Comparison of ENCODE assay signal across 11 cellular contexts in the genomic region with DNA sequence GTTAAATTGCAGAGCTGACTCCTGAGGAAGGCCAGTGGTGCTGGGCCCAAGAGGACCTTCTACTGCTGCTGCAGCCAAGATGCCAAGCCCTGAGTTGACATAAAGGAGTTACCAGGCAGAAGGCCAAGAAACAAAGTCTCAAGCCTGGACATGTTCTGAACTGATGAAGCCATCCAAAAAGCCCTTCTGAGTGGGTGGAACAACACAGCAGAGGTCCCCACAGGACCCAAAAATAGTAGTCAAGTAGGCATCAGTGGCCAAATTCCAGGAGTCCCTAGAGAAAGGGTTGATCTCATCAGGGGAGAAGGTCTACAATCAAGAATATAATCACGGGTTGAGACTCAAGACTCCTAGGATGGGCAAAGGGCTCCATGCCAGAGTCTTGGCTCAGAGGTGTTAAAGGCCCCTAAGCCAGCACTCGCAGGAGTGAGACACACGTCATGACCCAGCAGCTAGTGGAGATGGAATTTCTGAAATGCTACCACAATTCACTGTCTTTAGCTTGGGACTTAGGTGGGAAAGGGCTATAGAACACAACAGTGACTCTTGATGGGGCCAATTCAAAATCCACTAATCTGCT.
A peak's percentile ranks its signal among the peaks of the same experiment; 100 is the strongest.
DNase-seq lines count a peak whose midpoint lies in the region; ATAC-seq and TF ChIP-seq lines count a peak whose summit lies in the region.
"Had no signal": no experiment of that assay in that cellular context is flagged by ENCODE, and none has a peak within 500 bp of the region (broad histone marks: within the 10 kb centered on the region; RNA-seq: fewer than 3 reads in every experiment).

No MANE protein-coding gene starts in this region.

- no peak for TF ChIP-seq CTCF in activated CD8-positive, alpha-beta T cell treated with anti-CD3 and anti-CD28 coated beads for 36 hours (IDR thresholded peaks at IDR 0.05)

- H3K9me3 Mint-ChIP-seq in activated CD8-positive, alpha-beta T cell treated with anti-CD3 and anti-CD28 coated beads for 36 hours: no peaks in the 10 kb centered on the region
- H3K9me3 Mint-ChIP-seq: GM23338 had no signal

- POLR2A ChIA-PET in activated CD8-positive, alpha-beta T cell treated with anti-CD3 and anti-CD28 coated beads for 36 hours (lab: Charles Lee): no interaction called here

- peaks cover 2% of the 10 kb centered on the region for H3K27me3 Mint-ChIP-seq in activated CD8-positive, alpha-beta T cell treated with anti-CD3 and anti-CD28 coated beads for 36 hours

- H3K27ac Mint-ChIP-seq in activated CD8-positive, alpha-beta T cell treated with anti-CD3 and anti-CD28 coated beads for 36 hours: no peak overlapping the region
- H3K27ac Mint-ChIP-seq: GM23338 had no signal

- CTCF ChIA-PET in activated CD8-positive, alpha-beta T cell treated with anti-CD3 and anti-CD28 coated beads for 36 hours (lab: Charles Lee): interaction anchor here (1.2 kb wide), 1 partner anchor 30 kb away, joined by 3 read pairs; no protein-coding TSS in a partner anchor

- ATAC-seq in esophagus mucosa (peak; percentile 74), sciatic nerve (peak; percentile 77), HG02938 (IDR thresholded peaks at IDR 0.05; ENCODE audit: unreplicated experiment) (no peak), HG03469 (IDR thresholded peaks at IDR 0.05; ENCODE audit: unreplicated experiment) (no peak)
- no peak for ATAC-seq in activated CD8-positive, alpha-beta T cell treated with anti-CD3 and anti-CD28 coated beads for 36 hours
- ATAC-seq: GM23338 had no signal

- intact Hi-C loops in sciatic nerve (cut with DNase I): no loop called here
- intact Hi-C loops in activated CD8-positive, alpha-beta T cell treated with anti-CD3 and anti-CD28 coated beads for 36 hours (cut with micrococcal nuclease): no loop called here

- peaks cover 3% of the 10 kb centered on the region for H3K4me1 Mint-ChIP-seq in activated CD8-positive, alpha-beta T cell treated with anti-CD3 and anti-CD28 coated beads for 36 hours (ENCODE audit: low read depth)

- H3K4me3 Mint-ChIP-seq in activated CD8-positive, alpha-beta T cell treated with anti-CD3 and anti-CD28 coated beads for 36 hours: no peak overlapping the region
- H3K4me3 Mint-ChIP-seq: GM23338 had no signal

- H3K36me3 Mint-ChIP-seq in activated CD8-positive, alpha-beta T cell treated with anti-CD3 and anti-CD28 coated beads for 36 hours (ENCODE audit: low read depth): no peaks in the 10 kb centered on the region

- DNase-seq in GM03348 (ENCODE audit: low spot score): peak; percentile 39
- DNase-seq in NCI-H446 (lab: John Stamatoyannopoulos, UW): peak; percentile 77 to 92
- DNase-seq in sciatic nerve (ENCODE audit: low spot score): no peak
- DNase-seq in T-helper 1 cell: no peak
- DNase-seq in activated CD8-positive, alpha-beta T cell treated with anti-CD3 and anti-CD28 coated beads for 36 hours: no peak
- DNase-seq: cortex of kidney, WERI-Rb-1 had no signal

Comparison
In these comparisons a context has a peak if more than half of its experiments do, and no peak if none do; other contexts are left out.
1. DNase-seq: peak in GM03348 (single experiment) and NCI-H446 (2 of 2); none in sciatic nerve (single experiment), T-helper 1 cell (0 of 5) and activated CD8-positive, alpha-beta T cell treated with anti-CD3 and anti-CD28 coated beads for 36 hours (single experiment).
2. ATAC-seq: peak in esophagus mucosa (single experiment) and sciatic nerve (single experiment); none in HG02938 (single experiment), HG03469 (single experiment) and activated CD8-positive, alpha-beta T cell treated with anti-CD3 and anti-CD28 coated beads for 36 hours (single experiment).